Comparison of ENCODE assay signal across 14 cellular contexts in genomic region chr4:4269856-4270255, GRCh38. TPM values are rescaled to one million over a fixed set of nuclear protein-coding genes. Genes with fewer than 3 reads are reported as not detected.
DNase-seq lines count a peak whose midpoint lies in the region; ATAC-seq and TF ChIP-seq lines count a peak whose summit lies in the region.
"Had no signal": no experiment of that assay in that cellular context is flagged by ENCODE, and none has a peak within 500 bp of the region (broad histone marks: within the 10 kb centered on the region; RNA-seq: fewer than 3 reads in every experiment).

No MANE protein-coding gene starts in this region.

- intact Hi-C loops in Caco-2 (cut with micrococcal nuclease; ENCODE audit: unreplicated experiment), result no loop called here

- CTCF ChIA-PET in Caco-2 (lab: Charles Lee), result interaction anchor here (0.7 kb wide), 1 partner anchor 10 kb away, joined by 6 read pairs; no protein-coding TSS in a partner anchor

- peak; percentile 70 to 74 for ATAC-seq in naive thymus-derived CD8-positive, alpha-beta T cell

- peak overlapping the region in 6 of 10 donors; percentile 41 to 85 (median 60) for H3K4me3 Mint-ChIP-seq in naive thymus-derived CD8-positive, alpha-beta T cell
- H3K4me3 Mint-ChIP-seq in Caco-2 (ENCODE audit: unreplicated experiment), result no peak overlapping the region

- H3K27me3 Mint-ChIP-seq in naive thymus-derived CD8-positive, alpha-beta T cell, result no peaks in the 10 kb centered on the region
- no peaks in the 10 kb centered on the region for H3K27me3 Mint-ChIP-seq in Caco-2 (ENCODE audit: insufficient read depth, unreplicated experiment)

- POLR2A ChIA-PET in naive thymus-derived CD8-positive, alpha-beta T cell (lab: Charles Lee), result interaction anchor here (0.7 to 1.0 kb wide), 2 partner anchors 13 to 79 kb away, joined by 3 to 5 read pairs; no protein-coding TSS in a partner anchor
- POLR2A ChIA-PET in Caco-2 (lab: Charles Lee), result no interaction called here

- peak overlapping the region; percentile 60 to 97 (median 92) for H3K27ac Mint-ChIP-seq in naive thymus-derived CD8-positive, alpha-beta T cell
- H3K27ac Mint-ChIP-seq in Caco-2 (ENCODE audit: unreplicated experiment), result no peak overlapping the region

- no peak for TF ChIP-seq CTCF in cardiac fibroblast (IDR thresholded peaks at IDR 0.05; ENCODE audit: low read depth, low read length)
- no peak for TF ChIP-seq CTCF in Caco-2 (IDR thresholded peaks at IDR 0.05; ENCODE audit: insufficient read depth in 1 of 2, low read depth in 1 of 2, low read length in 1 of 2, severe bottlenecking in 1 of 2, unreplicated experiment in 1 of 2)

- H3K4me3 ChIP-seq in cardiac fibroblast (replicated peaks in 1 of 2; ENCODE audit: low read depth in 2 of 2, low read length in 2 of 2) (no peak overlapping the region), Caco-2 (ENCODE audit: low read depth, low read length) (no peak overlapping the region)
- H3K4me3 ChIP-seq: SK-N-MC, testis had no signal

- H3K36me3 ChIP-seq in Caco-2 (ENCODE audit: control insufficient read depth, insufficient read depth, low read length), result no peaks in the 10 kb centered on the region; the same call in 1 of the 2 replicates

- H3K36me3 Mint-ChIP-seq in naive thymus-derived CD8-positive, alpha-beta T cell, result peaks cover 0 to 64% (median 22%) of the 10 kb centered on the region in 3 donors
- peaks cover 53% of the 10 kb centered on the region for H3K36me3 Mint-ChIP-seq in Caco-2 (ENCODE audit: insufficient read depth, unreplicated experiment)

- no peaks in the 10 kb centered on the region for H3K9me3 Mint-ChIP-seq in naive thymus-derived CD8-positive, alpha-beta T cell
- no peaks in the 10 kb centered on the region for H3K9me3 Mint-ChIP-seq in Caco-2 (ENCODE audit: unreplicated experiment)

- no peaks in the 10 kb centered on the region for H3K4me1 ChIP-seq in Caco-2
- H3K4me1 ChIP-seq: testis had no signal

- H3K9me3 ChIP-seq in Caco-2, result no peaks in the 10 kb centered on the region
- H3K9me3 ChIP-seq: neutrophil, testis had no signal

- no TSS peak for BruUV-seq in Caco-2 (replicated peaks; lab: Mats Ljungman, UMichigan)

- H3K4me1 Mint-ChIP-seq in naive thymus-derived CD8-positive, alpha-beta T cell, result peaks cover 4 to 48% (median 15%) of the 10 kb centered on the region in 4 donors
- H3K4me1 Mint-ChIP-seq in Caco-2 (ENCODE audit: low read depth, unreplicated experiment), result no peaks in the 10 kb centered on the region

- H3K27me3 ChIP-seq in Caco-2 (replicated peaks; ENCODE audit: control insufficient read depth, insufficient read depth, low read length), result no peaks in the 10 kb centered on the region
- H3K27me3 ChIP-seq: neutrophil, testis had no signal

- peak; percentile 17 for DNase-seq in activated CD4-positive, alpha-beta T cell treated with anti-CD3 and anti-CD28 coated beads, Interleukin-2, amount 50 U/mL, for 1 hour
- no peak for DNase-seq in activated CD4-positive, alpha-beta T cell treated with anti-CD3 and anti-CD28 coated beads, Interleukin-2, amount 50 U/mL, for 48 hours
- DNase-seq in RPMI7951 (ENCODE audit: low read depth), result peak; percentile 50
- peak; percentile 75 to 88 for DNase-seq in cardiac fibroblast (ENCODE audit: low read depth in 2 of 2)
- peak in 3 of 10 donors; percentile 22 to 23 (median 22) for DNase-seq in naive thymus-derived CD8-positive, alpha-beta T cell
- no peak for DNase-seq in pons (ENCODE audit: low spot score)
- DNase-seq in NCI-H345 (lab: John Stamatoyannopoulos, UW), result no peak
- no peak for DNase-seq in Caco-2
- DNase-seq: NCI-H226; stimulated activated CD4-positive, alpha-beta T cell treated with anti-CD3 and anti-CD28 coated beads, Interleukin-2, amount 100 ng/mL, for 24 hours; testis had no signal

RNA-seq across cellular contexts. Expression of gene LYAR, which starts 20.1 kb away (rescaled TPM):
- 29.3 and 31.5 TPM in 2 replicates for total RNA-seq in RPMI7951 (2014; rRNA removed; shearing (Covaris generic))
- total RNA-seq in naive thymus-derived CD8-positive, alpha-beta T cell, result 10 to 100 TPM; 35.7 to 36.6 TPM
- 10 to 100 TPM; 32.2 to 65.8 (median 35.6) TPM for polyA plus RNA-seq in naive thymus-derived CD8-positive, alpha-beta T cell
- 27.3 and 29.8 TPM in 2 replicates for total RNA-seq in Caco-2 (2022)

RNA-seq across cellular contexts. Expression of gene ZBTB49, which starts 20.2 kb away (rescaled TPM):
- 2.8 and 2.9 TPM in 2 replicates for total RNA-seq in RPMI7951 (2014; rRNA removed; shearing (Covaris generic))
- total RNA-seq in naive thymus-derived CD8-positive, alpha-beta T cell, result 10 to 100 TPM; 12.0 to 13.1 TPM
- 1 to 10 TPM; 3.2 to 4.5 (median 3.9) TPM for polyA plus RNA-seq in naive thymus-derived CD8-positive, alpha-beta T cell
- total RNA-seq in Caco-2 (2022), result 3.5 and 7.2 TPM in 2 replicates

RNA-seq across cellular contexts. Expression of gene TMEM128, which starts 21.8 kb away (rescaled TPM):
- total RNA-seq in RPMI7951 (2014; rRNA removed; shearing (Covaris generic)), result 20.2 and 30.1 TPM in 2 replicates
- total RNA-seq in naive thymus-derived CD8-positive, alpha-beta T cell, result 10 to 100 TPM; 20.9 to 26.1 TPM
- 10 to 100 TPM; 35.2 to 43.0 (median 38.4) TPM for polyA plus RNA-seq in naive thymus-derived CD8-positive, alpha-beta T cell
- total RNA-seq in Caco-2 (2022), result 14.4 and 19.0 TPM in 2 replicates

RNA-seq across cellular contexts. Expression of gene OTOP1, which starts 43.1 kb away (rescaled TPM):
- not detected in 2 replicates for total RNA-seq in RPMI7951 (2014; rRNA removed; shearing (Covaris generic))
- total RNA-seq in naive thymus-derived CD8-positive, alpha-beta T cell, result not detected
- polyA plus RNA-seq in naive thymus-derived CD8-positive, alpha-beta T cell, result not detected
- total RNA-seq in Caco-2 (2022), result not detected in 2 replicates
- total RNA-seq: A673 had no signal

Comparison
In these comparisons a context has a peak if more than half of its experiments do, and no peak if none do; other contexts are left out.
1. DNase-seq: peak in activated CD4-positive, alpha-beta T cell treated with anti-CD3 and anti-CD28 coated beads, Interleukin-2, amount 50 U/mL, for 1 hour (single experiment), RPMI7951 (single experiment) and cardiac fibroblast (2 of 2); none in activated CD4-positive, alpha-beta T cell treated with anti-CD3 and anti-CD28 coated beads, Interleukin-2, amount 50 U/mL, for 48 hours (0 of 2), pons (single experiment), NCI-H345 (single experiment) and Caco-2 (0 of 2).